In the genomic region with DNA sequence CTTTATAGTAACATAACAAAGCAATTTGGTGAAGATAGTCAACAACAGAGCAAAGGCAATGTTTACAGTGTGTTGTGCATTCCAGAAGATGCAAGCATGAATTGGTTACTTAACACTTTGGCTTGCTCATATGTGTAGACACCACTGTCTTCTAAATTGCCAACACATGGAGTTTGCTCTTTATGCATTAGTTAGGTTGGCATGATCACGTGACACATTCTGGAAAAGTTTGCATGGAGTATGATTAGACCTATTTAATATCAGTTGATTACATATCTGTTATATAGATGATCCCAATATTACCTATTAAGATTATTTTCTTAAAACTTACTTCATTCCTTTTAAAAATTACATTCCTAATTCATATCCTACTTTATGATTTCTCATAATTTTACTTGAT, we compare ENCODE assay signal across 1 cellular context.
TF ChIP-seq lines count a peak whose summit lies in the region.

No MANE protein-coding gene starts in this region.

TF ChIP-seq in K562, 482 proteins besides CTCF, POLR2A, EP300 and RAD21:
- TF ChIP-seq RAD51 (IDR thresholded peaks at IDR 0.05; ENCODE audit: borderline replicate concordance, low read depth) (peak; percentile 69), PTTG1 (tag; IDR thresholded peaks at IDR 0.05; ENCODE audit: low read depth) (no peak)
- TF ChIP-seq, protein P1, sequence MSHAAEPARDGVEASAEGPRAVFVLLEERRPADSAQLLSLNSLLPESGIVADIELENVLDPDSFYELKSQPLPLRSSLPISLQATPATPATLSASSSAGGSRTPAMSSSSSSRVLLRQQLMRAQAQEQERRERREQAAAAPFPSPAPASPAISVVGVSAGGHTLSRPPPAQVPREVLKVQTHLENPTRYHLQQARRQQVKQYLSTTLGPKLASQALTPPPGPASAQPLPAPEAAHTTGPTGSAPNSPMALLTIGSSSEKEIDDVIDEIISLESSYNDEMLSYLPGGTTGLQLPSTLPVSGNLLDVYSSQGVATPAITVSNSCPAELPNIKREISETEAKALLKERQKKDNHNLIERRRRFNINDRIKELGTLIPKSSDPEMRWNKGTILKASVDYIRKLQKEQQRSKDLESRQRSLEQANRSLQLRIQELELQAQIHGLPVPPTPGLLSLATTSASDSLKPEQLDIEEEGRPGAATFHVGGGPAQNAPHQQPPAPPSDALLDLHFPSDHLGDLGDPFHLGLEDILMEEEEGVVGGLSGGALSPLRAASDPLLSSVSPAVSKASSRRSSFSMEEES (CRISPR knock-in tag; IDR thresholded peaks at IDR 0.05): peak; percentile 92
TF ChIP-seq in K562: peak in this region for 2.
